1 cellular context compared by ENCODE assay signal in the genomic region with DNA sequence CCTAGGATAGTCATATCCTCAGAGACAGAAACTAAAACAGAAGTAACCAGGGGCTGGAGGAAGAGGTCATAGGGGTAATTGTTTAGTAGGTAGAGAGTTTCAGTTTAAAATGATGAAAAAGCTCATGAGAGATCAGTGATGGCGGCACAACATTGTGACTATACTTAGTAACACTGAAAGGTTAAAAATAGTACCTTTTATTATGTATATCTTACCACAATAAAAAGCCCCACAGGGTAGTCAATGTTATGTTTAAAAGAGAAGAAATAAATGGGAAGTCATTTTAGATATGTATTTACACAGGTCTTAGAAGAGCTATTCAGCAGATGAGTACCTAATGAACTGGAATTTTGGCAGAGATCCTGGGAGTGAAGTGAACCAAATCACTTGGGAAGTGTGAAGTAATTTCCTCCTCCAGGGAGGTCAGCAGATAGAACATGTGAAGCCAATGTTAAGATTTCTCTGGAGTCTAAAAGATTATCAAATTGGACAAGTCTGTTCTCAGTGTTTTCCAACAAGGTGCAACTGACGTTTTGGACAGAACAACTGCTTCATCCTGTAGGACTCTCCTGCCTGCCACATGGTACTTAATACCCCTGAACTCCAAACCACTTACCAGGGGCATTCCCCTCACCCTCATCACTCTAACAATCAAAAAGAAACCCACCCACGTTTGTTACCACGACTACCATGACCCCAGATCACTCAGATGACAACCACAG.
TF ChIP-seq lines count a peak whose summit lies in the region.

No MANE protein-coding gene starts in this region.

TF ChIP-seq in SK-N-SH, 30 proteins besides CTCF, POLR2A, EP300 and RAD21 (continued from another document):
- TF ChIP-seq USF1 (IDR thresholded peaks at IDR 0.05; ENCODE audit: borderline replicate concordance, low read depth) (no peak), JUND (IDR thresholded peaks at IDR 0.05) (no peak), FOXJ3 (CRISPR knock-in tag; IDR thresholded peaks at IDR 0.05) (no peak)
TF ChIP-seq in SK-N-SH: peak in this region for 0.
